Comparison of ENCODE assay signal across 11 cellular contexts in genomic region chr16:11310634-11310977, GRCh38. TPM values are rescaled to one million over a fixed set of nuclear protein-coding genes. Genes with fewer than 3 reads are reported as not detected.
DNase-seq lines count a peak whose midpoint lies in the region; ATAC-seq, FAIRE-seq and TF ChIP-seq lines count a peak whose summit lies in the region.
"Had no signal": no experiment of that assay in that cellular context is flagged by ENCODE, and none has a peak within 500 bp of the region (broad histone marks: within the 10 kb centered on the region; RNA-seq: fewer than 3 reads in every experiment).

No MANE protein-coding gene starts in this region.

- H3K27me3 ChIP-seq in OCI-LY3 (ENCODE audit: low read depth, low read length), result no peaks in the 10 kb centered on the region
- H3K27me3 ChIP-seq: ovary had no signal

- no peak for TF ChIP-seq CTCF in OCI-LY3 (IDR thresholded peaks at IDR 0.05; ENCODE audit: low read depth, low read length)

- no peaks in the 10 kb centered on the region for H3K36me3 Mint-ChIP-seq in naive B cell

- peak overlapping the region; percentile 47 for H3K4me2 ChIP-seq in OCI-LY3 (ENCODE audit: low read length)

- H3K27ac ChIP-seq in OCI-LY3 (ENCODE audit: low read length), result no peak overlapping the region
- H3K27ac ChIP-seq: cardiac muscle cell had no signal

- H3K9ac ChIP-seq in OCI-LY3 (ENCODE audit: low read length), result no peak overlapping the region

- peak overlapping the region; percentile 50 to 90 (median 78) for H3K4me3 Mint-ChIP-seq in naive B cell

- no peak overlapping the region for H2AFZ ChIP-seq in OCI-LY3 (ENCODE audit: low read depth, low read length)

- H3K27ac Mint-ChIP-seq in naive B cell, result peak overlapping the region; percentile 87 to 99 (median 99)

- ATAC-seq in naive B cell (ENCODE audit: low read depth in 2 of 2), result no peak
- ATAC-seq in GM19467 (IDR thresholded peaks at IDR 0.05; ENCODE audit: unreplicated experiment), result no peak

- H3K4me3 ChIP-seq in OCI-LY3 (ENCODE audit: low read length), result no peak overlapping the region
- H3K4me3 ChIP-seq: cardiac muscle cell, lung, ovary had no signal

- peaks cover 31% of the 10 kb centered on the region for H3K4me1 ChIP-seq in OCI-LY3 (ENCODE audit: low read length)

- H3K9me3 Mint-ChIP-seq in naive B cell, result peaks cover 0 to 3% (median 0%) of the 10 kb centered on the region in 7 donors

- H3K79me2 ChIP-seq in OCI-LY3 (ENCODE audit: low read length), result no peaks in the 10 kb centered on the region

- 0 out of 2 replicates have a peak, but pooled peaks cover 6% of the 10 kb centered on the region for H3K9me3 ChIP-seq in OCI-LY3 (ENCODE audit: insufficient read depth, low read length)
- H3K9me3 ChIP-seq: ovary had no signal

- TF ChIP-seq POLR2A in GM12892 (IDR thresholded peaks at IDR 0.05; ENCODE audit: low read depth, low read length), result no peak

- DNase-seq in GM12892 (ENCODE audit: insufficient read length) (no peak), naive B cell (no peak)
- DNase-seq in activated CD4-positive, CD25-positive, alpha-beta regulatory T cell treated with anti-CD3 and anti-CD28 coated beads, Interleukin-2, amount 50 U/mL, for 72 hours, result no peak
- DNase-seq: activated T-cell treated with anti-CD3 and anti-CD28 coated beads, Interleukin-2, amount 50 U/mL, for 1 hour; head of caudate nucleus; NCI-H2171 had no signal

- FAIRE-seq in GM12892 (lab: Jason Lieb, UNC), result peak; percentile 21

- H4K20me1 ChIP-seq in OCI-LY3 (ENCODE audit: insufficient read depth, low read length), result no peaks in the 10 kb centered on the region

- H3K4me1 Mint-ChIP-seq in naive B cell, result peaks cover 52 to 94% (median 85%) of the 10 kb centered on the region in 3 donors

- no peaks in the 10 kb centered on the region for H3K36me3 ChIP-seq in OCI-LY3 (replicated peaks; ENCODE audit: low read depth, low read length)
- H3K36me3 ChIP-seq: cardiac muscle cell, ovary had no signal

- no peaks in the 10 kb centered on the region for H3K27me3 Mint-ChIP-seq in naive B cell

RNA-seq across cellular contexts. Expression of gene PRM1, which starts 29.5 kb away (rescaled TPM):
- polyA plus RNA-seq in GM12892 (2012; ENCODE audit: missing spikeins), result not detected
- polyA plus RNA-seq in naive B cell (ENCODE audit: low read depth in 6 of 6), result not detected
- polyA plus RNA-seq: cardiac muscle cell, lung, ovary had no signal

RNA-seq across cellular contexts. Expression of gene PRM2, which starts 34.3 kb away (rescaled TPM):
- 0.61 TPM for polyA plus RNA-seq in GM12892 (2012; ENCODE audit: missing spikeins)
- polyA plus RNA-seq in naive B cell (ENCODE audit: low read depth in 6 of 6), result not detected
- polyA plus RNA-seq: cardiac muscle cell, lung, ovary had no signal

RNA-seq across cellular contexts. Expression of gene RMI2, which starts 34.7 kb away (rescaled TPM):
- polyA plus RNA-seq in GM12892 (2012; ENCODE audit: missing spikeins), result 25.7 TPM
- polyA plus RNA-seq in naive B cell (ENCODE audit: low read depth in 6 of 6), result 10 to 100 TPM; 18.1 to 38.3 (median 30.0) TPM

RNA-seq across cellular contexts. Expression of gene PRM3, which starts 37.2 kb away (rescaled TPM):
- not detected for polyA plus RNA-seq in GM12892 (2012; ENCODE audit: missing spikeins)
- polyA plus RNA-seq in naive B cell (ENCODE audit: low read depth in 6 of 6), result not detected
- polyA plus RNA-seq: cardiac muscle cell, lung, ovary had no signal

RNA-seq across cellular contexts. Expression of gene TNP2, which starts 41.5 kb away (rescaled TPM):
- polyA plus RNA-seq in GM12892 (2012; ENCODE audit: missing spikeins), result 0.81 TPM
- not detected for polyA plus RNA-seq in naive B cell (ENCODE audit: low read depth in 6 of 6)
- polyA plus RNA-seq: cardiac muscle cell, lung, ovary had no signal
